15 cellular contexts compared by ENCODE assay signal in the genomic region with DNA sequence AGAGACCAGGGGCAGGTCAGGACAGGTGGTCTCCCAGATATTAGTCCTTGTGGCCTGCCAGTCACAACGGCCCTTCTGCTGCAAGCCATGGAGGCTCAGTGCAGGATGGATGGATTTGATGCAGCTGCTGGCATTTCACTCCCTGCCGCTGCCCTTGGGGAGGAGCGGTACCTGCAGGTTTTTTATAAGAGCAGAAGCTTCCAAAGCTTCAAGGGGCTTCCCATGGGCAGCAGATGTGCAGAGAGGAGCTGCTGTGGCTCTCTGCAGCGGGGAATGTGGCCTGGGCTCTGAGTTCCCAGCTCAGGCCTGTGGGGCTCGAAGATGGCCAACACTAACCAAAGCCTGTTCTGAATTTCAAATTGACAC.
"Had no signal": no experiment of that assay in that cellular context is flagged by ENCODE, and none has a peak within 500 bp of the region (broad histone marks: within the 10 kb centered on the region; RNA-seq: fewer than 3 reads in every experiment).

No MANE protein-coding gene starts in this region.

- H3K27ac Mint-ChIP-seq: activated naive CD4-positive, alpha-beta T cell treated with anti-CD3 and anti-CD28 coated beads, Interleukin-2, amount 50 U/mL, for 72 hours; activated T-cell treated with anti-CD3 and anti-CD28 coated beads, Interleukin-2, amount 50 U/mL, for 72 hours; natural killer cell had no signal

- H3K27me3 ChIP-seq: colonic mucosa, left lung, right lobe of liver, testis had no signal

- H3K9me3 ChIP-seq: colonic mucosa, left lung, lower lobe of right lung, right lobe of liver, testis had no signal

- H3K4me1 ChIP-seq: colonic mucosa, right lobe of liver, testis had no signal

- H3K4me3 Mint-ChIP-seq: activated T-cell treated with anti-CD3 and anti-CD28 coated beads, Interleukin-2, amount 50 U/mL, for 72 hours; natural killer cell had no signal

- ATAC-seq: activated naive CD4-positive, alpha-beta T cell treated with anti-CD3 and anti-CD28 coated beads, Interleukin-2, amount 50 U/mL, for 72 hours; activated T-cell treated with anti-CD3 and anti-CD28 coated beads, Interleukin-2, amount 50 U/mL, for 72 hours; lower lobe of right lung; natural killer cell; stimulated activated naive CD8-positive, alpha-beta T cell treated with anti-CD3 and anti-CD28 coated beads, Interleukin-15, Interleukin-2, amounts not matched to agents 100 U/mL and 50 U/mL, for 24 hours had no signal

- H3K27ac ChIP-seq: colonic mucosa, left lung, lower lobe of right lung, right lobe of liver, testis, VCaP had no signal

- H3K36me3 Mint-ChIP-seq: natural killer cell had no signal

- H3K9me3 Mint-ChIP-seq: activated naive CD4-positive, alpha-beta T cell treated with anti-CD3 and anti-CD28 coated beads, Interleukin-2, amount 50 U/mL, for 72 hours; natural killer cell had no signal

- H3K4me3 ChIP-seq: colonic mucosa, left lung, lower lobe of right lung, right lobe of liver, testis had no signal

- DNase-seq: activated CD4-positive, alpha-beta T cell treated with anti-CD3 and anti-CD28 coated beads for 4 hours; activated CD4-positive, alpha-beta T cell treated with anti-CD3 and anti-CD28 coated beads, Interleukin-2, amount 50 U/mL, for 4 hours; activated naive CD4-positive, alpha-beta T cell; activated T-cell treated with anti-CD3 and anti-CD28 coated beads for 4 hours; activated T-cell treated with anti-CD3 and anti-CD28 coated beads, Interleukin-2, amount 50 U/mL, for 72 hours; colonic mucosa; effector CD8-positive, alpha-beta T cell; left lung; lower lobe of right lung; natural killer cell; right lobe of liver; stimulated activated naive CD8-positive, alpha-beta T cell treated with anti-CD3 and anti-CD28 coated beads, Interleukin-15, Interleukin-2, amounts not matched to agents 100 U/mL and 50 U/mL, for 24 hours; testis had no signal

- H3K36me3 ChIP-seq: colonic mucosa, left lung, lower lobe of right lung, right lobe of liver had no signal
